ENCODE assay signal across 12 cellular contexts in the genomic region with DNA sequence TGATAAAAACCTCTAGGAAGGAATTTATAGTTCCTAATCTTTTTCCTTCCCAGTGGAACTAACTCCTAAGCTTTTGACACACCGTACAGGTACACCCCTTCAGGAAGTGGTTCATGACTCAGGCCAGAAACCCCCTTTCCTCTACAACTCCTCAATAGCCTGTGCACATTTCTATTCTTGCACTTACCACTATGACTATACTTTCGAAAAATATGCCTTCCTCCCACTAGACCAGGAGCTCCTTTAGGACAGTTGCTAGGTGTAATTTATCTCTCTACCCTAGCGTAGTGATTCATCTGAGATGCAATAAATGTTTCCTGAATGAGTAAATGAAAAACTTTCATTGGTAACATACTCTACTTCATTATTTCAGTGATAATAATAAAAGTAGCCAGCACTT. TPM values are rescaled to one million over a fixed set of nuclear protein-coding genes. Genes with fewer than 3 reads are reported as not detected.
A peak's percentile ranks its signal among the peaks of the same experiment; 100 is the strongest.
DNase-seq lines count a peak whose midpoint lies in the region; ATAC-seq and TF ChIP-seq lines count a peak whose summit lies in the region.
"Had no signal": no experiment of that assay in that cellular context is flagged by ENCODE, and none has a peak within 500 bp of the region (broad histone marks: within the 10 kb centered on the region; RNA-seq: fewer than 3 reads in every experiment).

No MANE protein-coding gene starts in this region.

- peaks cover 7% of the 10 kb centered on the region for H3K4me1 Mint-ChIP-seq in stimulated activated memory B cell treated with anti-CD40 and anti-IgM and Interleukin-4, amounts not matched to agents 10 μg/mL and 1 μg/mL and 100 μg/mL, for 72 hours
- H3K4me1 Mint-ChIP-seq: activated B cell treated with CpG ODN at 0.5 μM for 24 hours had no signal

- peak; percentile 97 to 99 for ATAC-seq in activated naive CD4-positive, alpha-beta T cell treated with anti-CD3 and anti-CD28 coated beads, Interleukin-2, amount 50 U/mL, for 72 hours
- ATAC-seq in HG02678 (IDR thresholded peaks at IDR 0.05; ENCODE audit: unreplicated experiment) = peak; percentile 67
- ATAC-seq in stimulated activated memory B cell treated with anti-CD40 and anti-IgM and Interleukin-4, amounts not matched to agents 10 μg/mL and 1 μg/mL and 100 μg/mL, for 72 hours = peak; percentile 61
- ATAC-seq in GM19324 (IDR thresholded peaks at IDR 0.05; ENCODE audit: low FRiP score, unreplicated experiment) = no peak
- no peak for ATAC-seq in HG02571 (IDR thresholded peaks at IDR 0.05; ENCODE audit: unreplicated experiment)

- H3K27me3 Mint-ChIP-seq in stimulated activated memory B cell treated with anti-CD40 and anti-IgM and Interleukin-4, amounts not matched to agents 10 μg/mL and 1 μg/mL and 100 μg/mL, for 72 hours = peaks cover 12% of the 10 kb centered on the region

- no peak for TF ChIP-seq CTCF in RWPE1 (conservative IDR thresholded peaks at IDR 0.05; ENCODE audit: low read depth)

- POLR2A ChIA-PET in RWPE1 (lab: Yijun Ruan, JAX; ENCODE audit: low non-redundant PET) = no interaction called here

- no peaks in the 10 kb centered on the region for H3K9me3 Mint-ChIP-seq in activated naive CD4-positive, alpha-beta T cell treated with anti-CD3 and anti-CD28 coated beads, Interleukin-2, amount 50 U/mL, for 72 hours
- H3K9me3 Mint-ChIP-seq in stimulated activated memory B cell treated with anti-CD40 and anti-IgM and Interleukin-4, amounts not matched to agents 10 μg/mL and 1 μg/mL and 100 μg/mL, for 72 hours = no peaks in the 10 kb centered on the region
- H3K9me3 Mint-ChIP-seq: activated B cell treated with CpG ODN at 0.5 μM for 24 hours had no signal

- H3K27ac ChIP-seq in RWPE1 = no peak overlapping the region

- DNase-seq in activated naive CD4-positive, alpha-beta T cell treated with anti-CD3 and anti-CD28 coated beads, Interleukin-2, amount 50 U/mL, for 72 hours (ENCODE audit: low spot score in 2 of 2) = no peak
- DNase-seq in activated naive CD4-positive, alpha-beta T cell treated with Interleukin-2 at 50 U/mL for 16 hours = no peak
- peak; percentile 73 for DNase-seq in RWPE1 (ENCODE audit: low spot score)
- no peak for DNase-seq in RKO (ENCODE audit: low spot score)
- DNase-seq: activated B cell treated with CpG ODN at 0.5 μM for 24 hours, BE2C, cerebellar nuclear complex, hypothalamus had no signal

- no peaks in the 10 kb centered on the region for H3K36me3 Mint-ChIP-seq in activated naive CD4-positive, alpha-beta T cell treated with anti-CD3 and anti-CD28 coated beads, Interleukin-2, amount 50 U/mL, for 72 hours
- no peaks in the 10 kb centered on the region for H3K36me3 Mint-ChIP-seq in stimulated activated memory B cell treated with anti-CD40 and anti-IgM and Interleukin-4, amounts not matched to agents 10 μg/mL and 1 μg/mL and 100 μg/mL, for 72 hours

- no peak overlapping the region for H3K4me3 Mint-ChIP-seq in stimulated activated memory B cell treated with anti-CD40 and anti-IgM and Interleukin-4, amounts not matched to agents 10 μg/mL and 1 μg/mL and 100 μg/mL, for 72 hours
- H3K4me3 Mint-ChIP-seq: activated B cell treated with CpG ODN at 0.5 μM for 24 hours had no signal

- CTCF ChIA-PET in RWPE1 (lab: Yijun Ruan, JAX) = interaction anchor here (0.6 to 0.9 kb wide), 3 partner anchors 13 to 855 kb away, joined by 3 to 5 read pairs (median 3); no protein-coding TSS in a partner anchor

- peak overlapping the region; percentile 4 to 5 for H3K27ac Mint-ChIP-seq in activated naive CD4-positive, alpha-beta T cell treated with anti-CD3 and anti-CD28 coated beads, Interleukin-2, amount 50 U/mL, for 72 hours
- H3K27ac Mint-ChIP-seq in stimulated activated memory B cell treated with anti-CD40 and anti-IgM and Interleukin-4, amounts not matched to agents 10 μg/mL and 1 μg/mL and 100 μg/mL, for 72 hours = no peak overlapping the region
- H3K27ac Mint-ChIP-seq: activated B cell treated with CpG ODN at 0.5 μM for 24 hours had no signal

RNA-seq across cellular contexts. Expression of gene MAP6, which starts 14.5 kb away (rescaled TPM):
- total RNA-seq in activated naive CD4-positive, alpha-beta T cell treated with anti-CD3 and anti-CD28 coated beads, Interleukin-2, amount 50 U/mL, for 72 hours = under 1 TPM in 1 of 2 donors, not detected in 1; 0.06 TPM

Comparison
In these comparisons a context has a peak if more than half of its experiments do, and no peak if none do; other contexts are left out.
1. ATAC-seq: peak in activated naive CD4-positive, alpha-beta T cell treated with anti-CD3 and anti-CD28 coated beads, Interleukin-2, amount 50 U/mL, for 72 hours (2 of 2), HG02678 (single experiment) and stimulated activated memory B cell treated with anti-CD40 and anti-IgM and Interleukin-4, amounts not matched to agents 10 μg/mL and 1 μg/mL and 100 μg/mL, for 72 hours (single experiment); none in GM19324 (single experiment) and HG02571 (single experiment).